Comparison of ENCODE assay signal across 20 cellular contexts in the genomic region with DNA sequence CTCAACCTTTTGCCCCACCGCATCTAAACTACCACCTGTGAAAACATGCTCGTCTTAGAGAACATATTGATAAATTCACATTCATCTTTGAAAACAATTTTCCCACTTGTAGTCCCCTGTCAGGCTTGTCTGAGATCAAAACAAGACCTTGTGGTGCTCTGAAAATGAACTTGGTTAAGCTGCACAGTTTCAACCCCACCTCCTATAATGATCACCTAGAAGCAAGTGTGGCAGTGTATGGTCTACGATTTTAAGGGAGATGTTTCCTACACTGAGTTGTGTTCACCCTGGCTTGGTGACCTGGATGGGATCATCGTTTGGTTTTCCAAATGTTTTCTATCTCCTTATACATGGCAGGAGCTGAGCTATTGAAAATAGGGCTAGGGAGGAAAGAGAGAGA.
"Had no signal": no experiment of that assay in that cellular context is flagged by ENCODE, and none has a peak within 500 bp of the region (broad histone marks: within the 10 kb centered on the region; RNA-seq: fewer than 3 reads in every experiment).

No MANE protein-coding gene starts in this region.

- DNase-seq: IMR-90, Kasumi-1, MM.1S, NCI-H1092 treated with DMSO at 0.1 percent for 48 hours, NCI-H1436, NCI-H1694 treated with DMSO at 0.1 percent for 48 hours, NCI-H1930, NCI-H2081, NCI-H2107, NCI-H2227 treated with DMSO at 0.1 percent for 48 hours, NCI-H524, NCI-H526 treated with DMSO at 0.1 percent for 48 hours, RPMI8226, SHP77, SK-N-SH, SW 1271, T-cell had no signal

- ATAC-seq: HepG2, T-cell had no signal

- H3K9me3 ChIP-seq: SK-N-SH had no signal

- H3K27ac ChIP-seq: KMS-11 had no signal

- H3K4me2 ChIP-seq: KMS-11, SK-N-SH had no signal

- FAIRE-seq: HepG2, RCC 7860 had no signal

- H3K9ac ChIP-seq: KMS-11, SK-N-SH had no signal
